10 cellular contexts compared by ENCODE assay signal in genomic region chr12:120720234-120720968, GRCh38. TPM values are rescaled to one million over a fixed set of nuclear protein-coding genes. Genes with fewer than 3 reads are reported as not detected.
A peak's percentile ranks its signal among the peaks of the same experiment; 100 is the strongest.
DNase-seq lines count a peak whose midpoint lies in the region; ATAC-seq and TF ChIP-seq lines count a peak whose summit lies in the region.
"Had no signal": no experiment of that assay in that cellular context is flagged by ENCODE, and none has a peak within 500 bp of the region (broad histone marks: within the 10 kb centered on the region; RNA-seq: fewer than 3 reads in every experiment).

No MANE protein-coding gene starts in this region.

- ATAC-seq in left lung: peak; percentile 68
- ATAC-seq in GM19455 (IDR thresholded peaks at IDR 0.05; ENCODE audit: unreplicated experiment): no peak
- ATAC-seq: activated CD8-positive, alpha-beta memory T cell treated with anti-CD3 and anti-CD28 coated beads, Interleukin-2, amount 10 ng/mL, durations not matched to agents 7 days and 5 days had no signal

- H3K36me3 ChIP-seq in ACC112 (ENCODE audit: insufficient read depth, low read length) (peaks cover 23% of the 10 kb centered on the region), left lung (peaks cover 5 to 85% of the 10 kb centered on the region in 2 donors)

- H3K79me2 ChIP-seq in ACC112 (ENCODE audit: control insufficient read depth, insufficient read depth, low read length, unreplicated experiment): no peaks in the 10 kb centered on the region

- no peak for TF ChIP-seq CTCF in left lung (IDR thresholded peaks at IDR 0.05)

- H3K27me3 ChIP-seq in ACC112 (ENCODE audit: insufficient read depth, low read length): no peaks in the 10 kb centered on the region
- no peaks in the 10 kb centered on the region for H3K27me3 ChIP-seq in left lung

- peak; percentile 79 to 80 for DNase-seq in Kasumi-1 (lab: John Stamatoyannopoulos, UW)
- DNase-seq in left lung: no peak
- DNase-seq in DMS114 treated with DMSO at 0.1 percent for 48 hours (lab: John Stamatoyannopoulos, UW; ENCODE audit: unreplicated experiment): no peak
- no peak for DNase-seq in NCI-H1048 (lab: John Stamatoyannopoulos, UW)
- no peak for DNase-seq in SHP77 treated with DMSO at 0.1 percent for 48 hours (lab: John Stamatoyannopoulos, UW)
- DNase-seq: activated CD8-positive, alpha-beta memory T cell treated with anti-CD3 and anti-CD28 coated beads, Interleukin-2, amount 10 ng/mL, durations not matched to agents 7 days and 5 days; NCI-H446 had no signal

- H3K27ac ChIP-seq in ACC112 (ENCODE audit: low read depth, low read length): peak overlapping the region; percentile 49
- H3K27ac ChIP-seq in cingulate gyrus (ENCODE audit: low read depth, low read length): peak overlapping the region; percentile 91
- peak overlapping the region in 1 of 2 donors; percentile 33 for H3K27ac ChIP-seq in left lung

- H3K4me3 ChIP-seq in ACC112 (ENCODE audit: low read depth, low read length) (no peak overlapping the region), left lung (no peak overlapping the region)

- H2AFZ ChIP-seq in ACC112 (ENCODE audit: low read length, unreplicated experiment): no peak overlapping the region

- no peaks in the 10 kb centered on the region for H3K9me3 ChIP-seq in left lung

- intact Hi-C loops in left lung (cut with DNase I): no loop called here

- H3K4me1 ChIP-seq in ACC112 (ENCODE audit: control insufficient read depth, insufficient read depth, low read length, unreplicated experiment) (peaks cover 22% of the 10 kb centered on the region), left lung (peaks cover 7 to 44% of the 10 kb centered on the region in 2 donors)

RNA-seq across cellular contexts. Expression of gene ACADS, which starts 5.2 kb away (rescaled TPM):
- total RNA-seq in left lung: 10 to 100 TPM; 17.3 to 20.6 TPM

RNA-seq across cellular contexts. Expression of gene UNC119B, which starts 10.1 kb away (rescaled TPM):
- total RNA-seq in left lung: 10 to 100 TPM; 23.3 to 28.3 TPM

RNA-seq across cellular contexts. Expression of gene MLEC, which starts 33.5 kb away (rescaled TPM):
- total RNA-seq in left lung: 100 to 1,000 TPM; 178 to 180 TPM

Comparison
In these comparisons a context has a peak if more than half of its experiments do, and no peak if none do; other contexts are left out.
1. DNase-seq: peak in Kasumi-1 (2 of 2); none in left lung (0 of 2), DMS114 treated with DMSO at 0.1 percent for 48 hours (single experiment), NCI-H1048 (single experiment) and SHP77 treated with DMSO at 0.1 percent for 48 hours (single experiment).